In genomic region chr5:132019857-132020555, GRCh38 we compare ENCODE assay signal across 8 cellular contexts. TPM values are rescaled to one million over a fixed set of nuclear protein-coding genes. Genes with fewer than 3 reads are reported as not detected.
A peak's percentile ranks its signal among the peaks of the same experiment; 100 is the strongest.
DNase-seq lines count a peak whose midpoint lies in the region; ATAC-seq lines count a peak whose summit lies in the region.

No MANE protein-coding gene starts in this region.

- H3K27me3 Mint-ChIP-seq in naive B cell: peaks cover 44 to 52% (median 45%) of the 10 kb centered on the region in 3 donors

- H3K4me3 Mint-ChIP-seq in naive B cell: no peak overlapping the region

- no peaks in the 10 kb centered on the region for H3K36me3 Mint-ChIP-seq in naive B cell

- H3K27ac Mint-ChIP-seq in naive B cell: no peak overlapping the region

- no peaks in the 10 kb centered on the region for H3K9me3 Mint-ChIP-seq in naive B cell

- peak; percentile 55 to 57 for DNase-seq in activated CD4-positive, alpha-beta T cell treated with anti-CD3 and anti-CD28 coated beads for 24 hours (ENCODE audit: low read depth in 2 of 2)
- no peak for DNase-seq in naive B cell
- DNase-seq in HT-29 (ENCODE audit: low spot score): no peak
- DNase-seq in NCI-H1105 (lab: John Stamatoyannopoulos, UW): no peak
- no peak for DNase-seq in NCI-H82 treated with DMSO at 0.1 percent for 48 hours (lab: John Stamatoyannopoulos, UW; ENCODE audit: unreplicated experiment)
- no peak for DNase-seq in COLO829 (ENCODE audit: low spot score)

- ATAC-seq in GM18517 (IDR thresholded peaks at IDR 0.05; ENCODE audit: unreplicated experiment): peak; percentile 99
- ATAC-seq in HG02870 (IDR thresholded peaks at IDR 0.05; ENCODE audit: unreplicated experiment): peak; percentile 97
- ATAC-seq in naive B cell (ENCODE audit: low read depth in 2 of 2): peak; percentile 41 to 78

- H3K4me1 Mint-ChIP-seq in naive B cell: peaks cover 3 to 6% (median 4%) of the 10 kb centered on the region in 3 donors

RNA-seq across cellular contexts. Expression of gene ACSL6, which starts 8.5 kb away (rescaled TPM):
- polyA plus RNA-seq in naive B cell (ENCODE audit: low read depth in 6 of 6): under 1 TPM in 1 of 6 donors, not detected in 5; 0.16 TPM
- not detected in 2 replicates for total RNA-seq in HT-29 (2014; rRNA removed; shearing (Covaris generic))

RNA-seq across cellular contexts. Expression of gene IL3, which starts 40.4 kb away (rescaled TPM):
- not detected for polyA plus RNA-seq in naive B cell (ENCODE audit: low read depth in 6 of 6)
- not detected in 2 replicates for total RNA-seq in HT-29 (2014; rRNA removed; shearing (Covaris generic))

RNA-seq across cellular contexts. Expression of gene CSF2, which starts 53.6 kb away (rescaled TPM):
- polyA plus RNA-seq in naive B cell (ENCODE audit: low read depth in 6 of 6): not detected
- total RNA-seq in HT-29 (2014; rRNA removed; shearing (Covaris generic)): 1.8 and 3.4 TPM in 2 replicates

Comparison
In these comparisons a context has a peak if more than half of its experiments do, and no peak if none do; other contexts are left out.
1. DNase-seq: peak in activated CD4-positive, alpha-beta T cell treated with anti-CD3 and anti-CD28 coated beads for 24 hours (2 of 2); none in naive B cell (single experiment), HT-29 (single experiment), NCI-H1105 (single experiment), NCI-H82 treated with DMSO at 0.1 percent for 48 hours (single experiment) and COLO829 (single experiment).
2. Peak in every context shown above with its lines, with median percentiles within 50 percentile points of each other: ATAC-seq.